Comparison of ENCODE assay signal across 1 cellular context in the genomic region with DNA sequence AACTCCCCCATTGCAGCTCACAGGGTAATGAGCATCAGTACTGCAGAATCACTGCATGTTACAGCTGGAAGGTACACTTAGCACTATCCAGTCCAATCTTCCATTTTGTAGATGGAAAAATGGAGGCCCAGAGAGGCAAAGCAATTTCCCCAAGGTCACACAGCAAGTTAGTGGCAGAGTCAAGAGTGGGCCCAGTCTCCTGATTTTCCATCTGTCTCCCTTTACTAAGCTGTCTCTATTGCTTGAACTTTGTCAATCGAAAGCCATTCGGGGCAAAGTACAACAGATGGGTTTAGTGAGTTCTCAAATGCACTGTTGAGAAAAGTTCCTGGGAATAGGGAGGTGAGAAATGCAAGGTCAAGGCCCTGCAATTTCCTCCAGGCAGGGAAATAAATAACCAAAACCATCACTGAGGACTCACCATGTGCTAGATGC.
A peak's percentile ranks its signal among the peaks of the same experiment; 100 is the strongest.
TF ChIP-seq lines count a peak whose summit lies in the region.

No MANE protein-coding gene starts in this region.

TF ChIP-seq in HepG2, 621 proteins besides CTCF, POLR2A, EP300 and RAD21 (continued from another document and continues in another):
- TF ChIP-seq, protein P1, sequence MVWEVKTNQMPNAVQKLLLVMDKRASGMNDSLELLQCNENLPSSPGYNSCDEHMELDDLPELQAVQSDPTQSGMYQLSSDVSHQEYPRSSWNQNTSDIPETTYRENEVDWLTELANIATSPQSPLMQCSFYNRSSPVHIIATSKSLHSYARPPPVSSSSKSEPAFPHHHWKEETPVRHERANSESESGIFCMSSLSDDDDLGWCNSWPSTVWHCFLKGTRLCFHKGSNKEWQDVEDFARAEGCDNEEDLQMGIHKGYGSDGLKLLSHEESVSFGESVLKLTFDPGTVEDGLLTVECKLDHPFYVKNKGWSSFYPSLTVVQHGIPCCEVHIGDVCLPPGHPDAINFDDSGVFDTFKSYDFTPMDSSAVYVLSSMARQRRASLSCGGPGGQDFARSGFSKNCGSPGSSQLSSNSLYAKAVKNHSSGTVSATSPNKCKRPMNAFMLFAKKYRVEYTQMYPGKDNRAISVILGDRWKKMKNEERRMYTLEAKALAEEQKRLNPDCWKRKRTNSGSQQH (CRISPR knock-in tag; IDR thresholded peaks at IDR 0.05; ENCODE audit: low read depth), result 0 out of 2 replicates have a peak, but pooled peaks have one; percentile 28
- TF ChIP-seq, protein P2, sequence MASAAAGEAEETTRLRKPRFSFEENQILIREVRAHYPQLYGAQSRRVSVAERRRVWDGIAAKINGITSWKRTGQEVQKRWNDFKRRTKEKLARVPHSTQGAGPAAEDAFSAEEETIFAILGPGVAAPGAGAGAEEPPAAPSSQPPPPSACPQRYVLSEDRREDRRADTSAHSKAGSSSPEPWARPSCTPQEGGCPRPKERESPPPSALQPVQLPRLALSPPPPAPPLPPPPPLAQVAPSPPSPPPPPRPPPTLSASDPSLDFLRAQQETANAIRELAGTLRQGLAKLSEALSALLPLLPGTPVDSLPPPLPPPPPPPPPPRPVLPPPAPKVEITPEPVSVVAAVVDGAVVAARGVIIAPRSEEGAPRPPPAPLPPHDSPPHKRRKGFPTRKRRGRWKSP (CRISPR knock-in tag; IDR thresholded peaks at IDR 0.05), result no peak
- TF ChIP-seq HMG20A (CRISPR knock-in tag; IDR thresholded peaks at IDR 0.05; ENCODE audit: borderline replicate concordance) (peak; percentile 17; the same call in 1 of the 2 replicates), HOXA5 (CRISPR knock-in tag; IDR thresholded peaks at IDR 0.05) (no peak), POLR2AphosphoS5 (IDR thresholded peaks at IDR 0.05; ENCODE audit: low read depth, low read length) (no peak), ZNF577 (CRISPR knock-in tag; IDR thresholded peaks at IDR 0.05; ENCODE audit: borderline replicate concordance, low read depth) (no peak), ZC3H13 (CRISPR knock-in tag; IDR thresholded peaks at IDR 0.05) (no peak), ZNF383 (CRISPR knock-in tag; IDR thresholded peaks at IDR 0.05; ENCODE audit: borderline replicate concordance) (no peak), SALL2 (CRISPR knock-in tag; IDR thresholded peaks at IDR 0.05) (peak; percentile 17; the same call in 1 of the 2 replicates), MIER3 (CRISPR knock-in tag; IDR thresholded peaks at IDR 0.05; ENCODE audit: borderline replicate concordance) (no peak), FOSL1 (CRISPR knock-in tag; IDR thresholded peaks at IDR 0.05; ENCODE audit: borderline replicate concordance) (no peak), ZKSCAN8 (CRISPR knock-in tag; IDR thresholded peaks at IDR 0.05; ENCODE audit: borderline replicate concordance) (no peak), ZNF589 (CRISPR knock-in tag; conservative IDR thresholded peaks at IDR 0.05) (no peak), PCBP1 (IDR thresholded peaks at IDR 0.05; ENCODE audit: borderline replicate concordance, low read depth, low read length) (no peak), HDAC2 (CRISPR knock-in tag; IDR thresholded peaks at IDR 0.05) (0 out of 2 replicates have a peak, but pooled peaks have one; percentile 11), CREB1 (IDR thresholded peaks at IDR 0.05) (no peak), CREB1 (CRISPR knock-in tag; IDR thresholded peaks at IDR 0.05) (no peak), HOXA3 (CRISPR knock-in tag; IDR thresholded peaks at IDR 0.05) (peak; percentile 25; the same call in 1 of the 2 replicates), PCBP2 (optimal IDR thresholded peaks at IDR 0.05; ENCODE audit: low read depth, low read length, poor library complexity, severe bottlenecking) (no peak), MAFF (IDR thresholded peaks at IDR 0.05; ENCODE audit: low read depth, low read length) (no peak), HNF4A (CRISPR knock-in tag; IDR thresholded peaks at IDR 0.05) (peak; percentile 83), EZH2 (conservative IDR thresholded peaks at IDR 0.05; ENCODE audit: low read depth, low read length) (no peak), ATF7-NPFF (CRISPR knock-in tag; IDR thresholded peaks at IDR 0.05; ENCODE audit: low read depth) (no peak), MXD4 (CRISPR knock-in tag; IDR thresholded peaks at IDR 0.05) (no peak), REXO4 (CRISPR knock-in tag; IDR thresholded peaks at IDR 0.05; ENCODE audit: borderline replicate concordance) (no peak), DMAP1 (CRISPR knock-in tag; IDR thresholded peaks at IDR 0.05) (no peak), HMGA1 (CRISPR knock-in tag; conservative IDR thresholded peaks at IDR 0.05) (no peak), PRMT3 (CRISPR knock-in tag; IDR thresholded peaks at IDR 0.05; ENCODE audit: borderline replicate concordance, low read depth) (no peak), FOXA3 (CRISPR knock-in tag; IDR thresholded peaks at IDR 0.05) (no peak), SCMH1 (CRISPR knock-in tag; IDR thresholded peaks at IDR 0.05; ENCODE audit: borderline replicate concordance) (no peak)
- TF ChIP-seq, protein P3, sequence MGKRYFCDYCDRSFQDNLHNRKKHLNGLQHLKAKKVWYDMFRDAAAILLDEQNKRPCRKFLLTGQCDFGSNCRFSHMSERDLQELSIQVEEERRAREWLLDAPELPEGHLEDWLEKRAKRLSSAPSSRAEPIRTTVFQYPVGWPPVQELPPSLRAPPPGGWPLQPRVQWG (CRISPR knock-in tag; IDR thresholded peaks at IDR 0.05; ENCODE audit: borderline replicate concordance, low read depth), result no peak
- TF ChIP-seq, protein P4, sequence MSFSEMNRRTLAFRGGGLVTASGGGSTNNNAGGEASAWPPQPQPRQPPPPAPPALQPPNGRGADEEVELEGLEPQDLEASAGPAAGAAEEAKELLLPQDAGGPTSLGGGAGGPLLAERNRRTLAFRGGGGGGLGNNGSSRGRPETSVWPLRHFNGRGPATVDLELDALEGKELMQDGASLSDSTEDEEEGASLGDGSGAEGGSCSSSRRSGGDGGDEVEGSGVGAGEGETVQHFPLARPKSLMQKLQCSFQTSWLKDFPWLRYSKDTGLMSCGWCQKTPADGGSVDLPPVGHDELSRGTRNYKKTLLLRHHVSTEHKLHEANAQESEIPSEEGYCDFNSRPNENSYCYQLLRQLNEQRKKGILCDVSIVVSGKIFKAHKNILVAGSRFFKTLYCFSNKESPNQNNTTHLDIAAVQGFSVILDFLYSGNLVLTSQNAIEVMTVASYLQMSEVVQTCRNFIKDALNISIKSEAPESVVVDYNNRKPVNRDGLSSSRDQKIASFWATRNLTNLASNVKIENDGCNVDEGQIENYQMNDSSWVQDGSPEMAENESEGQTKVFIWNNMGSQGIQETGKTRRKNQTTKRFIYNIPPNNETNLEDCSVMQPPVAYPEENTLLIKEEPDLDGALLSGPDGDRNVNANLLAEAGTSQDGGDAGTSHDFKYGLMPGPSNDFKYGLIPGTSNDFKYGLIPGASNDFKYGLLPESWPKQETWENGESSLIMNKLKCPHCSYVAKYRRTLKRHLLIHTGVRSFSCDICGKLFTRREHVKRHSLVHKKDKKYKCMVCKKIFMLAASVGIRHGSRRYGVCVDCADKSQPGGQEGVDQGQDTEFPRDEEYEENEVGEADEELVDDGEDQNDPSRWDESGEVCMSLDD (CRISPR knock-in tag; IDR thresholded peaks at IDR 0.05; ENCODE audit: borderline replicate concordance), result no peak
- TF ChIP-seq, protein P5, sequence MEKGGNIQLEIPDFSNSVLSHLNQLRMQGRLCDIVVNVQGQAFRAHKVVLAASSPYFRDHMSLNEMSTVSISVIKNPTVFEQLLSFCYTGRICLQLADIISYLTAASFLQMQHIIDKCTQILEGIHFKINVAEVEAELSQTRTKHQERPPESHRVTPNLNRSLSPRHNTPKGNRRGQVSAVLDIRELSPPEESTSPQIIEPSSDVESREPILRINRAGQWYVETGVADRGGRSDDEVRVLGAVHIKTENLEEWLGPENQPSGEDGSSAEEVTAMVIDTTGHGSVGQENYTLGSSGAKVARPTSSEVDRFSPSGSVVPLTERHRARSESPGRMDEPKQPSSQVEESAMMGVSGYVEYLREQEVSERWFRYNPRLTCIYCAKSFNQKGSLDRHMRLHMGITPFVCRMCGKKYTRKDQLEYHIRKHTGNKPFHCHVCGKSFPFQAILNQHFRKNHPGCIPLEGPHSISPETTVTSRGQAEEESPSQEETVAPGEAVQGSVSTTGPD (CRISPR knock-in tag; IDR thresholded peaks at IDR 0.05), result no peak
- TF ChIP-seq, protein P6, sequence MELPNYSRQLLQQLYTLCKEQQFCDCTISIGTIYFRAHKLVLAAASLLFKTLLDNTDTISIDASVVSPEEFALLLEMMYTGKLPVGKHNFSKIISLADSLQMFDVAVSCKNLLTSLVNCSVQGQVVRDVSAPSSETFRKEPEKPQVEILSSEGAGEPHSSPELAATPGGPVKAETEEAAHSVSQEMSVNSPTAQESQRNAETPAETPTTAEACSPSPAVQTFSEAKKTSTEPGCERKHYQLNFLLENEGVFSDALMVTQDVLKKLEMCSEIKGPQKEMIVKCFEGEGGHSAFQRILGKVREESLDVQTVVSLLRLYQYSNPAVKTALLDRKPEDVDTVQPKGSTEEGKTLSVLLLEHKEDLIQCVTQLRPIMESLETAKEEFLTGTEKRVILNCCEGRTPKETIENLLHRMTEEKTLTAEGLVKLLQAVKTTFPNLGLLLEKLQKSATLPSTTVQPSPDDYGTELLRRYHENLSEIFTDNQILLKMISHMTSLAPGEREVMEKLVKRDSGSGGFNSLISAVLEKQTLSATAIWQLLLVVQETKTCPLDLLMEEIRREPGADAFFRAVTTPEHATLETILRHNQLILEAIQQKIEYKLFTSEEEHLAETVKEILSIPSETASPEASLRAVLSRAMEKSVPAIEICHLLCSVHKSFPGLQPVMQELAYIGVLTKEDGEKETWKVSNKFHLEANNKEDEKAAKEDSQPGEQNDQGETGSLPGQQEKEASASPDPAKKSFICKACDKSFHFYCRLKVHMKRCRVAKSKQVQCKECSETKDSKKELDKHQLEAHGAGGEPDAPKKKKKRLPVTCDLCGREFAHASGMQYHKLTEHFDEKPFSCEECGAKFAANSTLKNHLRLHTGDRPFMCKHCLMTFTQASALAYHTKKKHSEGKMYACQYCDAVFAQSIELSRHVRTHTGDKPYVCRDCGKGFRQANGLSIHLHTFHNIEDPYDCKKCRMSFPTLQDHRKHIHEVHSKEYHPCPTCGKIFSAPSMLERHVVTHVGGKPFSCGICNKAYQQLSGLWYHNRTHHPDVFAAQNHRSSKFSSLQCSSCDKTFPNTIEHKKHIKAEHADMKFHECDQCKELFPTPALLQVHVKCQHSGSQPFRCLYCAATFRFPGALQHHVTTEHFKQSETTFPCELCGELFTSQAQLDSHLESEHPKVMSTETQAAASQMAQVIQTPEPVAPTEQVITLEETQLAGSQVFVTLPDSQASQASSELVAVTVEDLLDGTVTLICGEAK (IDR thresholded peaks at IDR 0.05), result no peak
- TF ChIP-seq, protein P6 (CRISPR knock-in tag; IDR thresholded peaks at IDR 0.05), result no peak
- TF ChIP-seq, protein P7, sequence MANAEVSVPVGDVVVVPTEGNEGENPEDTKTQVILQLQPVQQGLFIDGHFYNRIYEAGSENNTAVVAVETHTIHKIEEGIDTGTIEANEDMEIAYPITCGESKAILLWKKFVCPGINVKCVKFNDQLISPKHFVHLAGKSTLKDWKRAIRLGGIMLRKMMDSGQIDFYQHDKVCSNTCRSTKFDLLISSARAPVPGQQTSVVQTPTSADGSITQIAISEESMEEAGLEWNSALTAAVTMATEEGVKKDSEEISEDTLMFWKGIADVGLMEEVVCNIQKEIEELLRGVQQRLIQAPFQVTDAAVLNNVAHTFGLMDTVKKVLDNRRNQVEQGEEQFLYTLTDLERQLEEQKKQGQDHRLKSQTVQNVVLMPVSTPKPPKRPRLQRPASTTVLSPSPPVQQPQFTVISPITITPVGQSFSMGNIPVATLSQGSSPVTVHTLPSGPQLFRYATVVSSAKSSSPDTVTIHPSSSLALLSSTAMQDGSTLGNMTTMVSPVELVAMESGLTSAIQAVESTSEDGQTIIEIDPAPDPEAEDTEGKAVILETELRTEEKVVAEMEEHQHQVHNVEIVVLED (CRISPR knock-in tag; IDR thresholded peaks at IDR 0.05; ENCODE audit: borderline replicate concordance), result no peak
- TF ChIP-seq, protein P8, sequence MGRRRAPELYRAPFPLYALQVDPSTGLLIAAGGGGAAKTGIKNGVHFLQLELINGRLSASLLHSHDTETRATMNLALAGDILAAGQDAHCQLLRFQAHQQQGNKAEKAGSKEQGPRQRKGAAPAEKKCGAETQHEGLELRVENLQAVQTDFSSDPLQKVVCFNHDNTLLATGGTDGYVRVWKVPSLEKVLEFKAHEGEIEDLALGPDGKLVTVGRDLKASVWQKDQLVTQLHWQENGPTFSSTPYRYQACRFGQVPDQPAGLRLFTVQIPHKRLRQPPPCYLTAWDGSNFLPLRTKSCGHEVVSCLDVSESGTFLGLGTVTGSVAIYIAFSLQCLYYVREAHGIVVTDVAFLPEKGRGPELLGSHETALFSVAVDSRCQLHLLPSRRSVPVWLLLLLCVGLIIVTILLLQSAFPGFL (CRISPR knock-in tag; IDR thresholded peaks at IDR 0.05), result no peak
- TF ChIP-seq, protein P9, sequence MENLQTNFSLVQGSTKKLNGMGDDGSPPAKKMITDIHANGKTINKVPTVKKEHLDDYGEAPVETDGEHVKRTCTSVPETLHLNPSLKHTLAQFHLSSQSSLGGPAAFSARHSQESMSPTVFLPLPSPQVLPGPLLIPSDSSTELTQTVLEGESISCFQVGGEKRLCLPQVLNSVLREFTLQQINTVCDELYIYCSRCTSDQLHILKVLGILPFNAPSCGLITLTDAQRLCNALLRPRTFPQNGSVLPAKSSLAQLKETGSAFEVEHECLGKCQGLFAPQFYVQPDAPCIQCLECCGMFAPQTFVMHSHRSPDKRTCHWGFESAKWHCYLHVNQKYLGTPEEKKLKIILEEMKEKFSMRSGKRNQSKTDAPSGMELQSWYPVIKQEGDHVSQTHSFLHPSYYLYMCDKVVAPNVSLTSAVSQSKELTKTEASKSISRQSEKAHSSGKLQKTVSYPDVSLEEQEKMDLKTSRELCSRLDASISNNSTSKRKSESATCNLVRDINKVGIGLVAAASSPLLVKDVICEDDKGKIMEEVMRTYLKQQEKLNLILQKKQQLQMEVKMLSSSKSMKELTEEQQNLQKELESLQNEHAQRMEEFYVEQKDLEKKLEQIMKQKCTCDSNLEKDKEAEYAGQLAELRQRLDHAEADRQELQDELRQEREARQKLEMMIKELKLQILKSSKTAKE (CRISPR knock-in tag; IDR thresholded peaks at IDR 0.05; ENCODE audit: borderline replicate concordance), result no peak
